In genomic region chr10:80596391-80597257, GRCh38 we compare ENCODE assay signal across 9 cellular contexts. TPM values are rescaled to one million over a fixed set of nuclear protein-coding genes. Genes with fewer than 3 reads are reported as not detected.
DNase-seq lines count a peak whose midpoint lies in the region; ATAC-seq, FAIRE-seq and TF ChIP-seq lines count a peak whose summit lies in the region.
"Had no signal": no experiment of that assay in that cellular context is flagged by ENCODE, and none has a peak within 500 bp of the region (broad histone marks: within the 10 kb centered on the region; RNA-seq: fewer than 3 reads in every experiment).

No MANE protein-coding gene starts in this region.

- peak in 1 of 2 experiments; percentile 34; a peak in 1 of 5 replicates for TF ChIP-seq RAD21 in A549 (conservative IDR thresholded peaks at IDR 0.05 in 1 of 2, IDR thresholded peaks at IDR 0.05 in 1 of 2)

- CTCF ChIA-PET in A549 (lab: Yijun Ruan, JAX) = interaction anchor here (0.6 to 2.5 kb wide), 11 partner anchors 9 to 187 kb away, joined by 3 to 9 read pairs (median 4); partner anchors contain the start of gene SH2D4B

- H3K36me3 Mint-ChIP-seq in central memory CD8-positive, alpha-beta T cell (ENCODE audit: insufficient read depth) = peaks cover 2% of the 10 kb centered on the region
- no peaks in the 10 kb centered on the region for H3K36me3 Mint-ChIP-seq in mesothelial cell of epicardium

- peak; percentile 76 to 90; a peak in 4 of 6 replicates for ATAC-seq in A549
- ATAC-seq in SK-N-SH treated with all-trans-retinoic acid at 6 μM for 48 hours = peak; percentile 71
- peak; percentile 49 for ATAC-seq in central memory CD8-positive, alpha-beta T cell (replicated peaks; ENCODE audit: extremely low read depth, poor library complexity, severe bottlenecking)
- ATAC-seq in omental fat pad (ENCODE audit: low FRiP score) = no peak

- H3K4me2 ChIP-seq in A549 = no peak overlapping the region

- no peaks in the 10 kb centered on the region for H3K9me3 Mint-ChIP-seq in central memory CD8-positive, alpha-beta T cell
- peaks cover 8% of the 10 kb centered on the region for H3K9me3 Mint-ChIP-seq in mesothelial cell of epicardium

- TF ChIP-seq EP300 in A549 (IDR thresholded peaks at IDR 0.05) = no peak

- no peaks in the 10 kb centered on the region for H3K9me3 ChIP-seq in A549

- POLR2A ChIA-PET in A549 (lab: Yijun Ruan, JAX) = no interaction called here

- no peak overlapping the region for H3K27ac ChIP-seq in A549

- H3K27me3 Mint-ChIP-seq in central memory CD8-positive, alpha-beta T cell = no peaks in the 10 kb centered on the region
- H3K27me3 Mint-ChIP-seq in mesothelial cell of epicardium (ENCODE audit: low read depth) = no peaks in the 10 kb centered on the region

- no peaks in the 10 kb centered on the region for H3K4me1 ChIP-seq in A549

- H3K27ac Mint-ChIP-seq in central memory CD8-positive, alpha-beta T cell (ENCODE audit: low read depth) = no peak overlapping the region
- H3K27ac Mint-ChIP-seq in mesothelial cell of epicardium = no peak overlapping the region

- no peaks in the 10 kb centered on the region for H3K4me1 Mint-ChIP-seq in central memory CD8-positive, alpha-beta T cell
- peaks cover 5% of the 10 kb centered on the region for H3K4me1 Mint-ChIP-seq in mesothelial cell of epicardium

- H3K4me3 ChIP-seq in A549 (no peak overlapping the region), GM12864 (ENCODE audit: low read depth, low read length) (no peak overlapping the region)

- no peak overlapping the region for H3K4me3 Mint-ChIP-seq in central memory CD8-positive, alpha-beta T cell
- H3K4me3 Mint-ChIP-seq in mesothelial cell of epicardium = no peak overlapping the region

- DNase-seq in A549 (ENCODE audit: low read depth in 1 of 2, low spot score in 1 of 2) = peak; percentile 55 to 73
- DNase-seq in GM12864 (ENCODE audit: low read depth) = no peak
- peak; percentile 30 for DNase-seq in HK-2 (ENCODE audit: unreplicated experiment)
- DNase-seq in central memory CD8-positive, alpha-beta T cell (ENCODE audit: low spot score in 2 of 2) = no peak
- DNase-seq in mesothelial cell of epicardium (ENCODE audit: low spot score in 2 of 2, unreplicated experiment in 2 of 2) = no peak
- DNase-seq in GF-D8 (lab: John Stamatoyannopoulos, UW) = no peak
- DNase-seq in omental fat pad (ENCODE audit: low spot score) = no peak

- peak; percentile 74 for FAIRE-seq in A549 (lab: Jason Lieb, UNC)
- FAIRE-seq: islet of Langerhans had no signal

- TF ChIP-seq CTCF in A549 (IDR thresholded peaks at IDR 0.05) (peak; percentile 44), GM12864 (IDR thresholded peaks at IDR 0.05; ENCODE audit: low read depth, low read length, missing control alignments) (peak; percentile 92), mesothelial cell of epicardium (IDR thresholded peaks at IDR 0.05; ENCODE audit: unreplicated experiment) (peak; percentile 60), omental fat pad (IDR thresholded peaks at IDR 0.05) (no peak)

- no peak for TF ChIP-seq POLR2A in A549 (IDR thresholded peaks at IDR 0.05; ENCODE audit: low read length)

- 60% methylated on average over 15 of the region's 15 CpGs for WGBS in A549 (ENCODE audit: missing lambda C conversion rate)

TF ChIP-seq in A549, 52 proteins besides CTCF, POLR2A, EP300 and RAD21:
- TF ChIP-seq E2F6 (IDR thresholded peaks at IDR 0.05; ENCODE audit: borderline replicate concordance, low read depth) = no peak

TF ChIP-seq in SK-N-SH treated with all-trans-retinoic acid at 6 μM for 48 hours, 23 proteins besides CTCF, POLR2A, EP300 and RAD21:
- no peak for TF ChIP-seq TSHZ2 (CRISPR knock-in tag; IDR thresholded peaks at IDR 0.05)
- TF ChIP-seq ZNF565 (CRISPR knock-in tag; conservative IDR thresholded peaks at IDR 0.05; ENCODE audit: low read depth) = no peak
- no peak for TF ChIP-seq ZNF70 (CRISPR knock-in tag; IDR thresholded peaks at IDR 0.05)
- TF ChIP-seq SNAI2 (CRISPR knock-in tag; IDR thresholded peaks at IDR 0.05) = no peak
- no peak for TF ChIP-seq CSRNP3 (CRISPR knock-in tag; IDR thresholded peaks at IDR 0.05)
- TF ChIP-seq CSDC2 (CRISPR knock-in tag; IDR thresholded peaks at IDR 0.05) = no peak
- no peak for TF ChIP-seq OSR1 (CRISPR knock-in tag; IDR thresholded peaks at IDR 0.05)
- no peak for TF ChIP-seq POU6F1 (CRISPR knock-in tag; IDR thresholded peaks at IDR 0.05; ENCODE audit: borderline replicate concordance, low read depth)
- TF ChIP-seq TOX (CRISPR knock-in tag; IDR thresholded peaks at IDR 0.05; ENCODE audit: borderline replicate concordance) = no peak
- no peak for TF ChIP-seq RARB (CRISPR knock-in tag; IDR thresholded peaks at IDR 0.05)
- no peak for TF ChIP-seq ESRRG (CRISPR knock-in tag; IDR thresholded peaks at IDR 0.05)
- no peak for TF ChIP-seq ZFP30 (CRISPR knock-in tag; IDR thresholded peaks at IDR 0.05)
- TF ChIP-seq BACH2 (CRISPR knock-in tag; IDR thresholded peaks at IDR 0.05; ENCODE audit: borderline replicate concordance) = no peak
- TF ChIP-seq PPARA (CRISPR knock-in tag; IDR thresholded peaks at IDR 0.05; ENCODE audit: borderline replicate concordance) = no peak

RNA-seq across cellular contexts. Expression of gene SH2D4B, which starts 58.9 kb away (rescaled TPM):
- polyA plus RNA-seq in A549 (2011; rRNA removed) (0.01 and 0.04 TPM in 2 replicates), A549 (2017; fragmentation: RNase III; extraction: RNeasy Plus Mini Kit Qiagen cat#74134 plus additional on column Dnase treatment) (0.03 to 0.12 TPM (median 0.03 TPM) in 3 replicates)
- polyA plus RNA-seq in A549 (2012; cell fraction: cytosol; rRNA removed) = 0.01 TPM in 1 of 2 replicates, not detected in the other
- polyA plus RNA-seq in A549 (2012; cell fraction: nucleus; rRNA removed) = 0.02 and 0.04 TPM in 2 replicates
- 0.10 and 0.25 TPM in 2 replicates for polyA minus RNA-seq in A549 (2011; rRNA and poly(A)+ RNA removed)
- total RNA-seq in mesothelial cell of epicardium (0.27 to 0.29 TPM (median 0.27 TPM) in 3 replicates), omental fat pad (under 1 TPM in 1 of 4 donors, not detected in 3; 0.13 TPM)

Comparison
In these comparisons a context has a peak if more than half of its experiments do, and no peak if none do; other contexts are left out.
1. DNase-seq: peak in A549 (2 of 2) and HK-2 (single experiment); none in GM12864 (single experiment), central memory CD8-positive, alpha-beta T cell (0 of 2), mesothelial cell of epicardium (0 of 2), GF-D8 (single experiment) and omental fat pad (single experiment).
2. CTCF ChIP-seq: peak in A549 (single experiment), GM12864 (single experiment) and mesothelial cell of epicardium (single experiment); none in omental fat pad (0 of 3).